In the genomic region with DNA sequence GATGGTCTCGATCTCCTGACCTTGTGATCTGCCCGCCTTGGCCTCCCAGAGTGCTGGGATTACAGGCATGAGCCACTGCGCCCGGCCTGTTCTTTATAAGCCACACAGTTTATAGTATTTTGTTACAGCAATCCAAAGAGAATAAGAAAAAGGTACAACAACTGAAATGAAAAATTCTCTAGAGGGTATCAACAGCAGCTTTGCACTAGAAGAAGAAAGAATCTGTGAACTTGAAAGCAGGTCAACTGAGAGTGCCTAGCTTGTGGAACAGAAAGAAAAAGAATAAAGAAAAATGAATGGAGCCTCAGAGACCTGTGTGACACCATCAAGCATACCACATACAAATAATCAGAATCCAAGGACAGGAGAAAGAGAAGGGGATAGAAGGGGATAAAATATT, we compare ENCODE assay signal across 20 cellular contexts.
DNase-seq lines count a peak whose midpoint lies in the region; ATAC-seq, FAIRE-seq and TF ChIP-seq lines count a peak whose summit lies in the region.
"Had no signal": no experiment of that assay in that cellular context is flagged by ENCODE, and none has a peak within 500 bp of the region (broad histone marks: within the 10 kb centered on the region; RNA-seq: fewer than 3 reads in every experiment).

No MANE protein-coding gene starts in this region.

- no peak for FAIRE-seq in urothelium cell line (lab: Jason Lieb, UNC)
- FAIRE-seq: K562 had no signal

- H3K4me3 ChIP-seq in KMS-11 (IDR thresholded peaks at IDR 0.05; ENCODE audit: insufficient read depth, low read depth, low read length) (peak overlapping the region; percentile 47), uterus (no peak overlapping the region)
- H3K4me3 ChIP-seq: K562, SJSA1 had no signal

- TF ChIP-seq POLR2A in uterus (IDR thresholded peaks at IDR 0.05), result no peak

- no peak for ATAC-seq in activated naive CD8-positive, alpha-beta T cell treated with anti-CD3 and anti-CD28 coated beads, Interleukin-2, amount 50 U/mL, for 24 hours
- ATAC-seq: K562 had no signal

- peak overlapping the region; percentile 24; the same call in 1 of the 2 replicates for H2AFZ ChIP-seq in KMS-11 (ENCODE audit: low read depth)

- H3K27ac ChIP-seq in KMS-11 (peak overlapping the region; percentile 91), uterus (no peak overlapping the region)
- H3K27ac ChIP-seq: SJSA1 had no signal

- no peaks in the 10 kb centered on the region for H4K20me1 ChIP-seq in KMS-11 (ENCODE audit: insufficient read depth)

- H3K36me3 Mint-ChIP-seq in T-helper 2 cell treated with Interferon-gamma antibody and Interleukin-4, amounts not matched to agents 5 μg/mL and 100 μg/mL, for 36 hours (ENCODE audit: low read depth), result peaks cover 22% of the 10 kb centered on the region
- peaks cover 7% of the 10 kb centered on the region for H3K36me3 Mint-ChIP-seq in activated naive CD8-positive, alpha-beta T cell
- H3K36me3 Mint-ChIP-seq in activated naive CD8-positive, alpha-beta T cell treated with anti-CD3 and anti-CD28 coated beads, Interleukin-2, amount 50 U/mL, for 24 hours (ENCODE audit: low read depth), result peaks cover 14% of the 10 kb centered on the region
- H3K36me3 Mint-ChIP-seq in chondrocyte (ENCODE audit: low read depth), result peaks cover 6% of the 10 kb centered on the region

- H3K9ac ChIP-seq in KMS-11, result peak overlapping the region; percentile 44; the same call in 1 of the 2 replicates

- peaks cover 27% of the 10 kb centered on the region for H3K9me3 Mint-ChIP-seq in T-helper 2 cell treated with Interferon-gamma antibody and Interleukin-4, amounts not matched to agents 5 μg/mL and 100 μg/mL, for 36 hours
- peaks cover 8% of the 10 kb centered on the region for H3K9me3 Mint-ChIP-seq in activated naive CD8-positive, alpha-beta T cell (ENCODE audit: low read depth)
- peaks cover 9% of the 10 kb centered on the region for H3K9me3 Mint-ChIP-seq in activated naive CD8-positive, alpha-beta T cell treated with anti-CD3 and anti-CD28 coated beads, Interleukin-2, amount 50 U/mL, for 24 hours
- H3K9me3 Mint-ChIP-seq in chondrocyte (ENCODE audit: low read depth), result peaks cover 13% of the 10 kb centered on the region

- peaks cover 49% of the 10 kb centered on the region for H3K4me1 Mint-ChIP-seq in T-helper 2 cell treated with Interferon-gamma antibody and Interleukin-4, amounts not matched to agents 5 μg/mL and 100 μg/mL, for 36 hours (ENCODE audit: low read depth)
- peaks cover 66% of the 10 kb centered on the region for H3K4me1 Mint-ChIP-seq in activated naive CD8-positive, alpha-beta T cell (ENCODE audit: low read depth)
- H3K4me1 Mint-ChIP-seq in activated naive CD8-positive, alpha-beta T cell treated with anti-CD3 and anti-CD28 coated beads, Interleukin-2, amount 50 U/mL, for 24 hours, result peaks cover 71% of the 10 kb centered on the region
- H3K4me1 Mint-ChIP-seq in chondrocyte (ENCODE audit: low read depth), result peaks cover 58% of the 10 kb centered on the region

- H3K27me3 ChIP-seq in KMS-11 (ENCODE audit: insufficient read depth, low read depth) (no peaks in the 10 kb centered on the region), uterus (no peaks in the 10 kb centered on the region)
- H3K27me3 ChIP-seq: SJSA1 had no signal

- intact Hi-C loops in uterus (cut with DNase I; ENCODE audit: low total_unique reads), result no loop called here

- peaks cover 2% of the 10 kb centered on the region for H3K27me3 Mint-ChIP-seq in T-helper 2 cell treated with Interferon-gamma antibody and Interleukin-4, amounts not matched to agents 5 μg/mL and 100 μg/mL, for 36 hours (ENCODE audit: low read depth)
- H3K27me3 Mint-ChIP-seq in activated naive CD8-positive, alpha-beta T cell, result no peaks in the 10 kb centered on the region
- no peaks in the 10 kb centered on the region for H3K27me3 Mint-ChIP-seq in activated naive CD8-positive, alpha-beta T cell treated with anti-CD3 and anti-CD28 coated beads, Interleukin-2, amount 50 U/mL, for 24 hours
- no peaks in the 10 kb centered on the region for H3K27me3 Mint-ChIP-seq in chondrocyte (ENCODE audit: low read depth)
- H3K27me3 Mint-ChIP-seq: CD4-positive, alpha-beta memory T cell had no signal

- H3K4me1 ChIP-seq in KMS-11 (ENCODE audit: low read depth, poor library complexity, severe bottlenecking) (peaks cover 98% of the 10 kb centered on the region), uterus (no peaks in the 10 kb centered on the region)

- no peaks in the 10 kb centered on the region for H3K36me3 ChIP-seq in KMS-11 (ENCODE audit: insufficient read depth)
- no peaks in the 10 kb centered on the region for H3K36me3 ChIP-seq in uterus
- H3K36me3 ChIP-seq: SJSA1 had no signal

- no peak for DNase-seq in T-helper 2 cell treated with Interferon-gamma antibody and Interleukin-4, amounts not matched to agents 5 μg/mL and 100 μg/mL, for 36 hours (ENCODE audit: low spot score)
- DNase-seq in T-helper 2 cell (no peak), chondrocyte (ENCODE audit: low spot score) (no peak), urothelium cell line (ENCODE audit: low spot score) (no peak), uterus (no peak)
- DNase-seq in activated naive CD8-positive, alpha-beta T cell treated with anti-CD3 and anti-CD28 coated beads, Interleukin-2, amount 50 U/mL, for 24 hours, result no peak
- DNase-seq: 8988T; CD4-positive, alpha-beta memory T cell; COR-L47; DMS53; H7; NCI-H2029; NCI-H446 treated with DMSO at 0.1 percent for 48 hours; NCI-H526; Right ventricle myocardium superior; RPMI8226 had no signal

- TF ChIP-seq CTCF in KMS-11 (conservative IDR thresholded peaks at IDR 0.05; ENCODE audit: low read depth, low read length) (no peak), chondrocyte (IDR thresholded peaks at IDR 0.05) (no peak), uterus (IDR thresholded peaks at IDR 0.05) (no peak)

- H3K4me2 ChIP-seq in KMS-11, result peak overlapping the region; percentile 98

- H3K79me2 ChIP-seq in KMS-11 (ENCODE audit: insufficient read depth, low read depth), result no peaks in the 10 kb centered on the region

- no peaks in the 10 kb centered on the region for H3K9me3 ChIP-seq in uterus

- H3K27ac Mint-ChIP-seq in T-helper 2 cell treated with Interferon-gamma antibody and Interleukin-4, amounts not matched to agents 5 μg/mL and 100 μg/mL, for 36 hours, result peak overlapping the region; percentile 38
- peak overlapping the region; percentile 50 for H3K27ac Mint-ChIP-seq in activated naive CD8-positive, alpha-beta T cell
- H3K27ac Mint-ChIP-seq in activated naive CD8-positive, alpha-beta T cell treated with anti-CD3 and anti-CD28 coated beads, Interleukin-2, amount 50 U/mL, for 24 hours, result no peak overlapping the region
- peak overlapping the region; percentile 4 for H3K27ac Mint-ChIP-seq in chondrocyte (ENCODE audit: unreplicated experiment)

- H3K4me3 Mint-ChIP-seq in T-helper 2 cell treated with Interferon-gamma antibody and Interleukin-4, amounts not matched to agents 5 μg/mL and 100 μg/mL, for 36 hours, result no peak overlapping the region
- no peak overlapping the region for H3K4me3 Mint-ChIP-seq in activated naive CD8-positive, alpha-beta T cell
- no peak overlapping the region for H3K4me3 Mint-ChIP-seq in activated naive CD8-positive, alpha-beta T cell treated with anti-CD3 and anti-CD28 coated beads, Interleukin-2, amount 50 U/mL, for 24 hours
- no peak overlapping the region for H3K4me3 Mint-ChIP-seq in chondrocyte (ENCODE audit: unreplicated experiment)
